ENCODE assay signal across 22 cellular contexts in genomic region chr3:11447584-11448200, GRCh38.
"Had no signal": no experiment of that assay in that cellular context is flagged by ENCODE, and none has a peak within 500 bp of the region (broad histone marks: within the 10 kb centered on the region; RNA-seq: fewer than 3 reads in every experiment).

No MANE protein-coding gene starts in this region.

- H3K27me3 ChIP-seq: dorsolateral prefrontal cortex, esophagus muscularis mucosa, gastrocnemius medialis, testis had no signal

- H3K4me2 ChIP-seq: smooth muscle cell had no signal

- H3K9me3 ChIP-seq: esophagus muscularis mucosa, gastrocnemius medialis, testis had no signal

- H3K4me1 ChIP-seq: testis had no signal

- H3K4me3 Mint-ChIP-seq: activated T-cell treated with anti-CD3 and anti-CD28 coated beads, Interleukin-2, amount 50 U/mL, for 24 hours; activated T-helper 17 cell treated with anti-CD3 and anti-CD28 coated beads, Interleukin-2, amount 50 U/mL, for 72 hours; effector memory CD8-positive, alpha-beta T cell; memory B cell; stimulated activated naive B cell treated with anti-CD40 and anti-IgM and Interleukin-4, amounts not matched to agents 10 μg/mL and 1 μg/mL and 100 μg/mL, for 72 hours; T-cell; T-helper 2 cell treated with Interferon-gamma antibody and Interleukin-4, amounts not matched to agents 5 μg/mL and 100 μg/mL, for 36 hours had no signal

- H3K4me3 ChIP-seq: dorsolateral prefrontal cortex, esophagus muscularis mucosa, gastrocnemius medialis, smooth muscle cell, testis had no signal

- H3K4me1 Mint-ChIP-seq: activated T-helper 17 cell treated with anti-CD3 and anti-CD28 coated beads, Interleukin-2, amount 50 U/mL, for 72 hours; memory B cell; stimulated activated naive B cell treated with anti-CD40 and anti-IgM and Interleukin-4, amounts not matched to agents 10 μg/mL and 1 μg/mL and 100 μg/mL, for 72 hours; T-cell had no signal

- H3K36me3 ChIP-seq: esophagus muscularis mucosa, gastrocnemius medialis had no signal

- H3K9me3 Mint-ChIP-seq: activated naive CD4-positive, alpha-beta T cell treated with anti-CD3 and anti-CD28 coated beads, Interleukin-2, amount 50 U/mL, for 72 hours; activated T-cell treated with anti-CD3 and anti-CD28 coated beads, Interleukin-2, amount 50 U/mL, for 24 hours; activated T-helper 17 cell treated with anti-CD3 and anti-CD28 coated beads, Interleukin-2, amount 50 U/mL, for 72 hours; memory B cell; T-cell; T-helper 2 cell treated with Interferon-gamma antibody and Interleukin-4, amounts not matched to agents 5 μg/mL and 100 μg/mL, for 36 hours had no signal

- H3K27me3 Mint-ChIP-seq: activated T-cell treated with anti-CD3 and anti-CD28 coated beads, Interleukin-2, amount 50 U/mL, for 24 hours; activated T-helper 17 cell treated with anti-CD3 and anti-CD28 coated beads, Interleukin-2, amount 50 U/mL, for 72 hours; effector memory CD8-positive, alpha-beta T cell; memory B cell; stimulated activated naive B cell treated with anti-CD40 and anti-IgM and Interleukin-4, amounts not matched to agents 10 μg/mL and 1 μg/mL and 100 μg/mL, for 72 hours; T-cell had no signal

- ATAC-seq: activated naive CD4-positive, alpha-beta T cell treated with anti-CD3 and anti-CD28 coated beads, Interleukin-2, amount 50 U/mL, for 72 hours; activated T-helper 17 cell treated with anti-CD3 and anti-CD28 coated beads, Interleukin-2, amount 50 U/mL, for 72 hours; effector memory CD8-positive, alpha-beta T cell; gastrocnemius medialis; sciatic nerve; stimulated activated naive B cell treated with anti-CD40 and anti-IgM and Interleukin-4, amounts not matched to agents 10 μg/mL and 1 μg/mL and 100 μg/mL, for 72 hours; T-cell had no signal

- H3K27ac ChIP-seq: dorsolateral prefrontal cortex, esophagus muscularis mucosa, gastrocnemius medialis, testis had no signal

- DNase-seq: activated CD4-positive, alpha-beta T cell treated with anti-CD3 and anti-CD28 coated beads, Interleukin-2, amount 50 U/mL, for 4 hours; activated CD8-positive, alpha-beta memory T cell treated with anti-CD3 and anti-CD28 coated beads for 24 hours; activated CD8-positive, alpha-beta memory T cell treated with anti-CD3 and anti-CD28 coated beads, Interleukin-2, amount 50 U/mL, for 4 hours; activated T-cell treated with anti-CD3 and anti-CD28 coated beads, Interleukin-2, amount 50 U/mL, for 24 hours; aorta; central memory CD4-positive, alpha-beta T cell; dorsolateral prefrontal cortex; effector memory CD8-positive, alpha-beta T cell; gastrocnemius medialis; hypothalamus; stimulated activated CD4-positive, alpha-beta T cell treated with anti-CD3 and anti-CD28 coated beads, Interleukin-15, amount 100 ng/mL, for 24 hours; stimulated activated naive B cell treated with anti-CD40 and anti-IgM and Interleukin-4, amounts not matched to agents 10 μg/mL and 1 μg/mL and 100 μg/mL, for 72 hours; T-cell; testis; trophoblast cell had no signal

- H3K27ac Mint-ChIP-seq: activated T-cell treated with anti-CD3 and anti-CD28 coated beads, Interleukin-2, amount 50 U/mL, for 24 hours; activated T-helper 17 cell treated with anti-CD3 and anti-CD28 coated beads, Interleukin-2, amount 50 U/mL, for 72 hours; effector memory CD8-positive, alpha-beta T cell; memory B cell; stimulated activated naive B cell treated with anti-CD40 and anti-IgM and Interleukin-4, amounts not matched to agents 10 μg/mL and 1 μg/mL and 100 μg/mL, for 72 hours; T-cell; T-helper 2 cell treated with Interferon-gamma antibody and Interleukin-4, amounts not matched to agents 5 μg/mL and 100 μg/mL, for 36 hours had no signal
